ENCODE assay signal across 1 cellular context in the genomic region with DNA sequence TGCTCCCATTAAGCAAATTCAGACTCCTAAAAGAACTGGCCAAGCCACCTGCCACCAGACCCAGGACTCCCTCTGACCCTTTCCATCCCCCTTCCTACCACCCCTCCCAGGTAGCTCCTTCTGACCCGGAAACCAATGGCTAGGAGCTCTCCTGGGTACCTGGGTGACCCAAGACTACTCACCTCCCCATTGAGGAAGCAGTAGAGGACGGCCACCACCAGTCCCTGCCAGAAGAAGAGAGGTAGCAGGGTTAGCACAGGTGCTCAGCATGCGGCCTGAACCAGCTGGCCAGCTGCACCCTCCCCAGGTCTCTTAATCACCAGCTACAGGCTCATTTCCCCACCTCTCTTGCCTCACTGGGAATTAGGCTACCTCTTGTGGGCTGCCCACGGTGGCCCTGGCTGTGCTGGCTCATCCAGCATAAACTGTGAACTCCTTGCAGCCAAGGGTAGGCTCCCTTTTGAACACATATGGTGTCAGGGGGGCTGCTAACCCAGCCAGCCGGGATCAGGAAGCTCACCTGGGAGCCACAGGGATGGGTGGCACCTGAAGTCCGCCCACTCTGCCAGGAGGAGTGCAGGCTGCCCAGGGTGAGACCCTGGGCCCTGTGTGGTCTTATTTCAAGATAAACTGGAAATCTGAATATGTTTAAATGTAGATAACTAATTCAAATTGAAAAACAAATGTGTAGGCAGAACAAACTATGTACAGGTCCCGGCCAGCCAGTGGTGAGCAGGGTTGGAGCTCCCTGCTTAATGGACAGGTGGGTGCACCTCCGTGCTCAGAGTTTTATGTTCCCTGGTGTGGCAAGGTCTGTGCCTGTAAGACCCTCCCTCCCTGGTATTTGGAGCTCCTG.
TF ChIP-seq lines count a peak whose summit lies in the region.

No MANE protein-coding gene starts in this region.

TF ChIP-seq in GM23338, 12 proteins besides CTCF, POLR2A, EP300 and RAD21:
- TF ChIP-seq, protein P1, sequence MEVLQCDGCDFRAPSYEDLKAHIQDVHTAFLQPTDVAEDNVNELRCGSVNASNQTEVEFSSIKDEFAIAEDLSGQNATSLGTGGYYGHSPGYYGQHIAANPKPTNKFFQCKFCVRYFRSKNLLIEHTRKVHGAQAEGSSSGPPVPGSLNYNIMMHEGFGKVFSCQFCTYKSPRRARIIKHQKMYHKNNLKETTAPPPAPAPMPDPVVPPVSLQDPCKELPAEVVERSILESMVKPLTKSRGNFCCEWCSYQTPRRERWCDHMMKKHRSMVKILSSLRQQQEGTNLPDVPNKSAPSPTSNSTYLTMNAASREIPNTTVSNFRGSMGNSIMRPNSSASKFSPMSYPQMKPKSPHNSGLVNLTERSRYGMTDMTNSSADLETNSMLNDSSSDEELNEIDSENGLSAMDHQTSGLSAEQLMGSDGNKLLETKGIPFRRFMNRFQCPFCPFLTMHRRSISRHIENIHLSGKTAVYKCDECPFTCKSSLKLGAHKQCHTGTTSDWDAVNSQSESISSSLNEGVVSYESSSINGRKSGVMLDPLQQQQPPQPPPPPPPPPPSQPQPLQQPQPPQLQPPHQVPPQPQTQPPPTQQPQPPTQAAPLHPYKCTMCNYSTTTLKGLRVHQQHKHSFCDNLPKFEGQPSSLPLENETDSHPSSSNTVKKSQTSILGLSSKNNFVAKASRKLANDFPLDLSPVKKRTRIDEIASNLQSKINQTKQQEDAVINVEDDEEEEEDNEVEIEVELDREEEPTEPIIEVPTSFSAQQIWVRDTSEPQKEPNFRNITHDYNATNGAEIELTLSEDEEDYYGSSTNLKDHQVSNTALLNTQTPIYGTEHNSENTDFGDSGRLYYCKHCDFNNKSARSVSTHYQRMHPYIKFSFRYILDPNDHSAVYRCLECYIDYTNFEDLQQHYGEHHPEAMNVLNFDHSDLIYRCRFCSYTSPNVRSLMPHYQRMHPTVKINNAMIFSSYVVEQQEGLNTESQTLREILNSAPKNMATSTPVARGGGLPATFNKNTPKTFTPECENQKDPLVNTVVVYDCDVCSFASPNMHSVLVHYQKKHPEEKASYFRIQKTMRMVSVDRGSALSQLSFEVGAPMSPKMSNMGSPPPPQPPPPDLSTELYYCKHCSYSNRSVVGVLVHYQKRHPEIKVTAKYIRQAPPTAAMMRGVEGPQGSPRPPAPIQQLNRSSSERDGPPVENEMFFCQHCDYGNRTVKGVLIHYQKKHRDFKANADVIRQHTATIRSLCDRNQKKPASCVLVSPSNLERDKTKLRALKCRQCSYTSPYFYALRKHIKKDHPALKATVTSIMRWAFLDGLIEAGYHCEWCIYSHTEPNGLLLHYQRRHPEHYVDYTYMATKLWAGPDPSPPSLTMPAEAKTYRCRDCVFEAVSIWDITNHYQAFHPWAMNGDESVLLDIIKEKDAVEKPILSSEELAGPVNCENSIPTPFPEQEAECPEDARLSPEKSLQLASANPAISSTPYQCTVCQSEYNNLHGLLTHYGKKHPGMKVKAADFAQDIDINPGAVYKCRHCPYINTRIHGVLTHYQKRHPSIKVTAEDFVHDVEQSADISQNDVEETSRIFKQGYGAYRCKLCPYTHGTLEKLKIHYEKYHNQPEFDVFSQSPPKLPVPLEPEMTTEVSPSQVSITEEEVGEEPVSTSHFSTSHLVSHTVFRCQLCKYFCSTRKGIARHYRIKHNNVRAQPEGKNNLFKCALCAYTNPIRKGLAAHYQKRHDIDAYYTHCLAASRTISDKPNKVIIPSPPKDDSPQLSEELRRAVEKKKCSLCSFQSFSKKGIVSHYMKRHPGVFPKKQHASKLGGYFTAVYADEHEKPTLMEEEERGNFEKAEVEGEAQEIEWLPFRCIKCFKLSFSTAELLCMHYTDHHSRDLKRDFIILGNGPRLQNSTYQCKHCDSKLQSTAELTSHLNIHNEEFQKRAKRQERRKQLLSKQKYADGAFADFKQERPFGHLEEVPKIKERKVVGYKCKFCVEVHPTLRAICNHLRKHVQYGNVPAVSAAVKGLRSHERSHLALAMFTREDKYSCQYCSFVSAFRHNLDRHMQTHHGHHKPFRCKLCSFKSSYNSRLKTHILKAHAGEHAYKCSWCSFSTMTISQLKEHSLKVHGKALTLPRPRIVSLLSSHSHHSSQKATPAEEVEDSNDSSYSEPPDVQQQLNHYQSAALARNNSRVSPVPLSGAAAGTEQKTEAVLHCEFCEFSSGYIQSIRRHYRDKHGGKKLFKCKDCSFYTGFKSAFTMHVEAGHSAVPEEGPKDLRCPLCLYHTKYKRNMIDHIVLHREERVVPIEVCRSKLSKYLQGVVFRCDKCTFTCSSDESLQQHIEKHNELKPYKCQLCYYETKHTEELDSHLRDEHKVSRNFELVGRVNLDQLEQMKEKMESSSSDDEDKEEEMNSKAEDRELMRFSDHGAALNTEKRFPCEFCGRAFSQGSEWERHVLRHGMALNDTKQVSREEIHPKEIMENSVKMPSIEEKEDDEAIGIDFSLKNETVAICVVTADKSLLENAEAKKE (CRISPR knock-in tag; IDR thresholded peaks at IDR 0.05): no peak
- no peak for TF ChIP-seq STAT1 (IDR thresholded peaks at IDR 0.05; ENCODE audit: unreplicated experiment)
- TF ChIP-seq, protein P2, sequence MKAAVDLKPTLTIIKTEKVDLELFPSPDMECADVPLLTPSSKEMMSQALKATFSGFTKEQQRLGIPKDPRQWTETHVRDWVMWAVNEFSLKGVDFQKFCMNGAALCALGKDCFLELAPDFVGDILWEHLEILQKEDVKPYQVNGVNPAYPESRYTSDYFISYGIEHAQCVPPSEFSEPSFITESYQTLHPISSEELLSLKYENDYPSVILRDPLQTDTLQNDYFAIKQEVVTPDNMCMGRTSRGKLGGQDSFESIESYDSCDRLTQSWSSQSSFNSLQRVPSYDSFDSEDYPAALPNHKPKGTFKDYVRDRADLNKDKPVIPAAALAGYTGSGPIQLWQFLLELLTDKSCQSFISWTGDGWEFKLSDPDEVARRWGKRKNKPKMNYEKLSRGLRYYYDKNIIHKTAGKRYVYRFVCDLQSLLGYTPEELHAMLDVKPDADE (IDR thresholded peaks at IDR 0.05): no peak
